ENCODE assay signal across 8 cellular contexts in genomic region chr7:45136106-45137060, GRCh38. TPM values are rescaled to one million over a fixed set of nuclear protein-coding genes. Genes with fewer than 3 reads are reported as not detected.
A peak's percentile ranks its signal among the peaks of the same experiment; 100 is the strongest.
DNase-seq lines count a peak whose midpoint lies in the region; TF ChIP-seq lines count a peak whose summit lies in the region.

No MANE protein-coding gene starts in this region.

- no peaks in the 10 kb centered on the region for H3K36me3 ChIP-seq in neuronal stem cell (replicated peaks in 1 of 2; ENCODE audit: control insufficient read depth in 2 of 2, insufficient read depth in 2 of 2, low read length in 2 of 2)

- no peaks in the 10 kb centered on the region for H3K4me1 ChIP-seq in neuronal stem cell (ENCODE audit: control insufficient read depth in 2 of 2, insufficient read depth in 1 of 2, low read depth in 1 of 2, low read length in 2 of 2)

- peaks cover 0 to 13% (median 0%) of the 10 kb centered on the region in 3 experiments for H3K27me3 ChIP-seq in neuronal stem cell (ENCODE audit: control insufficient read depth in 3 of 3, insufficient read depth in 3 of 3, low read depth in 1 of 3, low read length in 3 of 3)

- H3K4ac ChIP-seq in neuronal stem cell (ENCODE audit: low read length): no peak overlapping the region

- no peak overlapping the region for H2BK12ac ChIP-seq in neuronal stem cell (ENCODE audit: low read length)

- peak overlapping the region; percentile 76 for H2AFZ ChIP-seq in neuronal stem cell (ENCODE audit: low read length)

- no peak overlapping the region for H3K27ac ChIP-seq in neuronal stem cell (replicated peaks; ENCODE audit: low read length)

- H2BK5ac ChIP-seq in neuronal stem cell (ENCODE audit: low read length): no peak overlapping the region

- H3K14ac ChIP-seq in neuronal stem cell (ENCODE audit: low read length): no peak overlapping the region

- H4K91ac ChIP-seq in neuronal stem cell (ENCODE audit: low read depth, low read length, poor library complexity): no peak overlapping the region

- no peak overlapping the region for H3K4me3 ChIP-seq in fibroblast of pulmonary artery (replicated peaks; ENCODE audit: low read depth, low read length)
- H3K4me3 ChIP-seq in neuronal stem cell (ENCODE audit: low read length in 2 of 2): no peak overlapping the region

- DNase-seq in NCI-H2029 treated with DMSO at 0.1 percent for 48 hours (lab: John Stamatoyannopoulos, UW) (peak; percentile 50), NCI-H2029 (lab: John Stamatoyannopoulos, UW) (no peak), RPMI7951 (ENCODE audit: low read depth) (peak; percentile 78), activated T-helper 1 cell treated with Interleukin-2 at 50 U/mL for 16 hours (ENCODE audit: low read depth) (peak; percentile 45), fibroblast of pulmonary artery (ENCODE audit: low read depth) (peak; percentile 87), neuronal stem cell (ENCODE audit: low spot score) (peak; percentile 75), superior temporal gyrus (ENCODE audit: extremely low spot score) (peak; percentile 94)

- H3K9ac ChIP-seq in neuronal stem cell (ENCODE audit: low read depth, low read length, poor library complexity): no peak overlapping the region

- TF ChIP-seq CTCF in LNCAP (IDR thresholded peaks at IDR 0.05) (peak; percentile 83), fibroblast of pulmonary artery (IDR thresholded peaks at IDR 0.05; ENCODE audit: low read length, missing control alignments) (peak; percentile 89)

- no peak overlapping the region for H3K18ac ChIP-seq in neuronal stem cell (ENCODE audit: low read length)

- no peak overlapping the region for H2BK15ac ChIP-seq in neuronal stem cell (ENCODE audit: low read length)

- H2BK120ac ChIP-seq in neuronal stem cell (ENCODE audit: low read depth, low read length): no peak overlapping the region

- no CpG with 5 or more reads among the region's 9 CpGs for WGBS in neuronal stem cell (ENCODE audit: extremely low coverage in 2 of 2, insufficient read length in 2 of 2, insufficient replicate concordance in 1 of 2), 2 donors

- no peak overlapping the region for H4K8ac ChIP-seq in neuronal stem cell (ENCODE audit: low read depth, low read length)

- H3K23ac ChIP-seq in neuronal stem cell (ENCODE audit: low read depth, low read length, poor library complexity): no peak overlapping the region

- H3K79me1 ChIP-seq in neuronal stem cell (ENCODE audit: low read depth, low read length): no peaks in the 10 kb centered on the region

- H3K9me3 ChIP-seq in neuronal stem cell (replicated peaks in 1 of 2; ENCODE audit: control insufficient read depth in 2 of 2, insufficient read depth in 1 of 2, low read depth in 1 of 2, low read length in 2 of 2): no peaks in the 10 kb centered on the region

- H2AK5ac ChIP-seq in neuronal stem cell (ENCODE audit: low read depth, low read length): no peak overlapping the region

- H3K4me2 ChIP-seq in neuronal stem cell (ENCODE audit: insufficient read depth, low read length, poor library complexity, severe bottlenecking): no peak overlapping the region

RNA-seq across cellular contexts. Expression of gene RAMP3, which starts 21.2 kb away (rescaled TPM):
- 0.78 and 0.84 TPM in 2 replicates for total RNA-seq in RPMI7951 (2014; rRNA removed; shearing (Covaris generic))
- 0.15 TPM for polyA plus RNA-seq in neuronal stem cell (2013, experiment 1 of 2)
- 0.18 TPM for polyA plus RNA-seq in neuronal stem cell (2013, experiment 2 of 2)

RNA-seq across cellular contexts. Expression of gene TBRG4, which starts 24.9 kb away (rescaled TPM):
- total RNA-seq in RPMI7951 (2014; rRNA removed; shearing (Covaris generic)): 89.3 and 94.0 TPM in 2 replicates
- polyA plus RNA-seq in neuronal stem cell (2013, experiment 1 of 2): 46.9 TPM
- polyA plus RNA-seq in neuronal stem cell (2013, experiment 2 of 2): 46.7 TPM

RNA-seq across cellular contexts. Expression of gene NACAD, which starts 47.6 kb away (rescaled TPM):
- 0.24 and 0.29 TPM in 2 replicates for total RNA-seq in RPMI7951 (2014; rRNA removed; shearing (Covaris generic))
- polyA plus RNA-seq in neuronal stem cell (2013, experiment 1 of 2): 3.5 TPM
- 3.6 TPM for polyA plus RNA-seq in neuronal stem cell (2013, experiment 2 of 2)
